In the genomic region with DNA sequence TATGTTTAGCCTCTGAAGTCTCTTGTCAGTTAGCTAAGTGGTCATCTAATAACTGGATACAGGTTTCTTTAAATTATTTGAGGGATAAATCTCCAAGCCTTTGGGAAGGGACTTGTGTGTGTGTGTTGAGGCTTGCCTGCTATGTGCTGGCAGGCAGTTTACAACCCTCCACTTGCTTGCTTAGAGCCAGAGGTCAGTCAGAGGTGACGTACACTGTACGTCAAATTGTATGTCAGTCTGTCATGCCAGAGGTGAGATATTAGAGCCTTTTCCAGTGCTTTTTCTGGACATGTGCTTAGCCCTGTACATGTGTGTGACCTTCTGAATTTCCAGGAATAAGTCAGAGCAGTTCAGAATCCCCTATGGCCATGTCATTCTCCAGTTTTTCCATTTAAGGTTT, we compare ENCODE assay signal across 26 cellular contexts.
"Had no signal": no experiment of that assay in that cellular context is flagged by ENCODE, and none has a peak within 500 bp of the region (broad histone marks: within the 10 kb centered on the region; RNA-seq: fewer than 3 reads in every experiment).

No MANE protein-coding gene starts in this region.

- H3K36me3 Mint-ChIP-seq: stimulated activated effector memory CD8-positive, alpha-beta T cell treated with anti-CD3 and anti-CD28 coated beads, Interleukin-12 subunit alpha, Interleukin-12 subunit beta, amount 100 ng/mL, for 72 hours had no signal

- H3K4me1 Mint-ChIP-seq: naive thymus-derived CD8-positive, alpha-beta T cell; nephron progenitor cell; neural crest cell; stimulated activated effector memory CD8-positive, alpha-beta T cell treated with anti-CD3 and anti-CD28 coated beads, Interleukin-12 subunit alpha, Interleukin-12 subunit beta, amount 100 ng/mL, for 72 hours had no signal

- H3K4me3 ChIP-seq: pancreas, prostate gland, right lobe of liver, sigmoid colon, stomach, thoracic aorta, thyroid gland, tibial nerve, upper lobe of left lung, uterus had no signal

- H3K4me1 ChIP-seq: pancreas, prostate gland, right lobe of liver, sigmoid colon, stomach, thyroid gland, tibial nerve, upper lobe of left lung, uterus had no signal

- H3K27me3 ChIP-seq: neutrophil, pancreas, right lobe of liver, sigmoid colon, stomach, thyroid gland, tibial nerve, upper lobe of left lung, uterus had no signal

- H3K27ac ChIP-seq: neutrophil, pancreas, prostate gland, right lobe of liver, sigmoid colon, stomach, thoracic aorta, thyroid gland, tibial nerve, upper lobe of left lung, uterus had no signal

- H3K36me3 ChIP-seq: neutrophil, pancreas, prostate gland, right lobe of liver, sigmoid colon, stomach, thoracic aorta, thyroid gland, tibial nerve, upper lobe of left lung, uterus had no signal

- DNase-seq: naive thymus-derived CD8-positive, alpha-beta T cell; nephron progenitor cell; nucleus accumbens; pancreas; right cardiac atrium; right lobe of liver; sigmoid colon; small intestine; stimulated activated CD4-positive, alpha-beta T cell treated with anti-CD3 and anti-CD28 coated beads, Interleukin-15, amount 100 ng/mL, for 24 hours; stimulated activated CD4-positive, alpha-beta T cell treated with anti-CD3 and anti-CD28 coated beads, Interleukin-2, amount 100 ng/mL, for 24 hours; stimulated activated CD4-positive, alpha-beta T cell treated with anti-CD3 and anti-CD28 coated beads, Interleukin-2, amount 100 ng/mL, for 48 hours; stimulated activated CD4-positive, alpha-beta T cell treated with anti-CD3 and anti-CD28 coated beads, Interleukin-4, amount 100 ng/mL, for 24 hours; stimulated activated naive B cell treated with anti-CD40 and anti-IgM and Interleukin-4, amounts not matched to agents 10 μg/mL and 1 μg/mL and 100 μg/mL, for 72 hours; stimulated activated naive CD4-positive, alpha-beta T cell treated with Interleukin-2 at 50 U/mL for 16 hours; stomach; thyroid gland; upper lobe of left lung; uterus had no signal

- FAIRE-seq: pancreas, small intestine had no signal

- H3K27ac Mint-ChIP-seq: naive thymus-derived CD8-positive, alpha-beta T cell; natural killer cell treated with Interleukin-12 subunit alpha and Interleukin-12 subunit beta and Interleukin-15 and Interleukin-18, amount 100 ng/mL, for 72 hours; nephron progenitor cell; stimulated activated effector memory CD8-positive, alpha-beta T cell treated with anti-CD3 and anti-CD28 coated beads, Interleukin-12 subunit alpha, Interleukin-12 subunit beta, amount 100 ng/mL, for 72 hours; stimulated activated naive B cell treated with anti-CD40 and anti-IgM and Interleukin-4, amounts not matched to agents 10 μg/mL and 1 μg/mL and 100 μg/mL, for 72 hours; stimulated activated naive CD8-positive, alpha-beta T cell treated with anti-CD3 and anti-CD28 coated beads, Interleukin-15, Interleukin-2, amounts not matched to agents 100 ng/mL and 50 ng/mL, for 24 hours had no signal

- H3K9me3 ChIP-seq: neutrophil, prostate gland, sigmoid colon, thyroid gland had no signal

- H3K4me3 Mint-ChIP-seq: naive thymus-derived CD8-positive, alpha-beta T cell; natural killer cell treated with Interleukin-12 subunit alpha and Interleukin-12 subunit beta and Interleukin-15 and Interleukin-18, amount 100 ng/mL, for 72 hours; nephron progenitor cell; neural crest cell; stimulated activated effector memory CD8-positive, alpha-beta T cell treated with anti-CD3 and anti-CD28 coated beads, Interleukin-12 subunit alpha, Interleukin-12 subunit beta, amount 100 ng/mL, for 72 hours; stimulated activated naive B cell treated with anti-CD40 and anti-IgM and Interleukin-4, amounts not matched to agents 10 μg/mL and 1 μg/mL and 100 μg/mL, for 72 hours; stimulated activated naive CD8-positive, alpha-beta T cell treated with anti-CD3 and anti-CD28 coated beads, Interleukin-15, Interleukin-2, amounts not matched to agents 100 ng/mL and 50 ng/mL, for 24 hours had no signal

- ATAC-seq: naive thymus-derived CD8-positive, alpha-beta T cell; natural killer cell treated with Interleukin-12 subunit alpha and Interleukin-12 subunit beta and Interleukin-15 and Interleukin-18, amount 100 ng/mL, for 72 hours; pancreas; right cardiac atrium; right lobe of liver; stimulated activated effector memory CD8-positive, alpha-beta T cell treated with anti-CD3 and anti-CD28 coated beads, Interleukin-12 subunit alpha, Interleukin-12 subunit beta, amount 100 ng/mL, for 72 hours; stimulated activated naive B cell treated with anti-CD40 and anti-IgM and Interleukin-4, amounts not matched to agents 10 μg/mL and 1 μg/mL and 100 μg/mL, for 72 hours had no signal
